Comparison of ENCODE assay signal across 18 cellular contexts in the genomic region with DNA sequence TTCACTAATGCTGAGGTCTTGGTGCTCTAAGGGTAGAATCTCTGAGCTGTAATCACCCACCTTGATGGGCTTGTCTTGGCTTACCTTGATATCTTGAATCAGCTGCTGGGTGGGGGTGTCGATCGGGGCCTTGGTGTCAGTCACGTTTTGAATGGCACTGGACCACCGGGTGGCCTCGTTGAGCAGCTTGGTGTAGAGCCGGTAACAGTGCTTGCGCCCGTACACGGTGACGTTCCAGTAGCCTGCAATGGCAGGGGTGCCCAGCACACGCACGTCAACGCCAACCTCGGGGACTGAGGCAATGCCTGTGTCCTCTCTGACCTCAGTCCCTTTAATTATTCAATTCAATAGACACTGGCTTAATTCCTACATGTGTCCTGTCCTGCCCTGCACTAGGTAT.
DNase-seq lines count a peak whose midpoint lies in the region; ATAC-seq and TF ChIP-seq lines count a peak whose summit lies in the region.
"Had no signal": no experiment of that assay in that cellular context is flagged by ENCODE, and none has a peak within 500 bp of the region (broad histone marks: within the 10 kb centered on the region; RNA-seq: fewer than 3 reads in every experiment).

No MANE protein-coding gene starts in this region.

- POLR2A ChIA-PET in CD4-positive, alpha-beta T cell (lab: Charles Lee) = no interaction called here

- ATAC-seq in HG03342 (IDR thresholded peaks at IDR 0.05; ENCODE audit: unreplicated experiment) = no peak
- ATAC-seq in CD4-positive, alpha-beta T cell (ENCODE audit: poor library complexity) = no peak
- ATAC-seq: gastroesophageal sphincter, natural killer cell had no signal

- in situ Hi-C loops in astrocyte of the spinal cord (cut with HindIII; ENCODE audit: low sequenced_read_pairs) = no loop called here

- TF ChIP-seq CTCF in astrocyte of the spinal cord (IDR thresholded peaks at IDR 0.05; ENCODE audit: low read depth, low read length) (peak; percentile 19), kidney epithelial cell (IDR thresholded peaks at IDR 0.05; ENCODE audit: insufficient read depth, low read length, poor library complexity, severe bottlenecking) (peak; percentile 15)
- TF ChIP-seq CTCF in CD4-positive, alpha-beta T cell (IDR thresholded peaks at IDR 0.05) = no peak

- no peaks in the 10 kb centered on the region for H3K27me3 ChIP-seq in kidney epithelial cell (ENCODE audit: control insufficient read depth, insufficient read depth, low read length)
- H3K27me3 ChIP-seq in CD4-positive, alpha-beta T cell (ENCODE audit: control insufficient read depth, insufficient read depth, low read length) = no peaks in the 10 kb centered on the region
- H3K27me3 ChIP-seq: gastroesophageal sphincter had no signal

- no peaks in the 10 kb centered on the region for H3K9me3 Mint-ChIP-seq in CD4-positive, alpha-beta T cell
- H3K9me3 Mint-ChIP-seq: activated T-helper 2 cell treated with anti-CD3 and anti-CD28 coated beads, Interferon-gamma antibody, Interleukin-2, Interleukin-4, amounts not matched to agents 10 μg/mL and 5 μg/mL and 100 μg/mL, durations not matched to agents 14 hours and 24 hours and 36 hours; natural killer cell; stimulated activated naive CD8-positive, alpha-beta T cell treated with anti-CD3 and anti-CD28 coated beads, Interleukin-15, Interleukin-2, amounts not matched to agents 100 ng/mL and 50 ng/mL, for 24 hours had no signal

- no peak overlapping the region for H3K27ac ChIP-seq in CD4-positive, alpha-beta T cell (ENCODE audit: low read depth, low read length)
- H3K27ac ChIP-seq: gastroesophageal sphincter had no signal

- no peak overlapping the region for H3K4me3 Mint-ChIP-seq in CD4-positive, alpha-beta T cell
- H3K4me3 Mint-ChIP-seq: immature natural killer cell; natural killer cell; stimulated activated naive CD8-positive, alpha-beta T cell treated with anti-CD3 and anti-CD28 coated beads, Interleukin-15, Interleukin-2, amounts not matched to agents 100 ng/mL and 50 ng/mL, for 24 hours had no signal

- H3K4me1 Mint-ChIP-seq in CD4-positive, alpha-beta T cell (ENCODE audit: low read depth) = peaks cover 4% of the 10 kb centered on the region
- H3K4me1 Mint-ChIP-seq: immature natural killer cell, natural killer cell had no signal

- peaks cover 5% of the 10 kb centered on the region for H3K36me3 ChIP-seq in kidney epithelial cell (ENCODE audit: control insufficient read depth, insufficient read depth, low read length)

- H3K27me3 Mint-ChIP-seq in CD4-positive, alpha-beta T cell = no peaks in the 10 kb centered on the region
- H3K27me3 Mint-ChIP-seq: stimulated activated naive CD8-positive, alpha-beta T cell treated with anti-CD3 and anti-CD28 coated beads, Interleukin-15, Interleukin-2, amounts not matched to agents 100 ng/mL and 50 ng/mL, for 24 hours had no signal

- H3K27ac Mint-ChIP-seq in CD4-positive, alpha-beta T cell = no peak overlapping the region
- H3K27ac Mint-ChIP-seq: activated T-helper 2 cell treated with anti-CD3 and anti-CD28 coated beads, Interferon-gamma antibody, Interleukin-2, Interleukin-4, amounts not matched to agents 10 μg/mL and 5 μg/mL and 100 μg/mL, durations not matched to agents 14 hours and 24 hours and 36 hours; immature natural killer cell; natural killer cell; stimulated activated naive CD8-positive, alpha-beta T cell treated with anti-CD3 and anti-CD28 coated beads, Interleukin-15, Interleukin-2, amounts not matched to agents 100 ng/mL and 50 ng/mL, for 24 hours had no signal

- no peak for TF ChIP-seq EP300 in Ishikawa (IDR thresholded peaks at IDR 0.05; ENCODE audit: borderline replicate concordance)

- CTCF ChIA-PET in CD4-positive, alpha-beta T cell (lab: Charles Lee) = interaction anchor here (1.4 kb wide), 1 partner anchor 13 kb away, joined by 3 read pairs; no protein-coding TSS in a partner anchor

- H3K36me3 Mint-ChIP-seq in CD4-positive, alpha-beta T cell (ENCODE audit: low read depth) = no peaks in the 10 kb centered on the region
- H3K36me3 Mint-ChIP-seq: immature natural killer cell, natural killer cell had no signal

- DNase-seq in NCI-H748 (lab: John Stamatoyannopoulos, UW; ENCODE audit: unreplicated experiment) (peak; percentile 40), NCI-H748 treated with DMSO at 0.1 percent for 48 hours (lab: John Stamatoyannopoulos, UW) (no peak), astrocyte of the spinal cord (ENCODE audit: low read depth, low spot score) (no peak), kidney epithelial cell (ENCODE audit: low read depth) (no peak), NCI-H1436 (lab: John Stamatoyannopoulos, UW) (no peak)
- no peak for DNase-seq in CD4-positive, alpha-beta T cell
- DNase-seq: cerebellar nuclear complex, immature natural killer cell, Kasumi-1, natural killer cell, NCI-H1694, NCI-H510A had no signal

- no peak overlapping the region for H3K4me3 ChIP-seq in astrocyte of the spinal cord (ENCODE audit: low read depth, low read length)
- H3K4me3 ChIP-seq in kidney epithelial cell (ENCODE audit: low read depth, low read length) = no peak overlapping the region
- H3K4me3 ChIP-seq: gastroesophageal sphincter, lung had no signal

- 0 out of 2 replicates have a peak, but pooled peaks have one; percentile 9 for TF ChIP-seq RAD21 in Ishikawa (IDR thresholded peaks at IDR 0.05; ENCODE audit: low read depth)

- no peaks in the 10 kb centered on the region for H3K9me3 ChIP-seq in CD4-positive, alpha-beta T cell (ENCODE audit: control insufficient read depth, low read length)
- H3K9me3 ChIP-seq: gastroesophageal sphincter had no signal

- intact Hi-C loops in CD4-positive, alpha-beta T cell (cut with DNase I, micrococcal nuclease) = no loop called here

TF ChIP-seq in Ishikawa, 13 proteins besides CTCF, POLR2A, EP300 and RAD21:
- TF ChIP-seq TEAD4 (IDR thresholded peaks at IDR 0.05) (no peak), YY1 (IDR thresholded peaks at IDR 0.05; ENCODE audit: low read depth) (no peak), NFIC (IDR thresholded peaks at IDR 0.05) (no peak), FOXM1 (IDR thresholded peaks at IDR 0.05; ENCODE audit: borderline replicate concordance, low read depth) (no peak), EGR1 (IDR thresholded peaks at IDR 0.05) (no peak), ZBTB7A (IDR thresholded peaks at IDR 0.05; ENCODE audit: low read depth) (no peak), REST (IDR thresholded peaks at IDR 0.05; ENCODE audit: low read depth) (no peak), TCF12 (IDR thresholded peaks at IDR 0.05; ENCODE audit: low read depth) (no peak), TAF1 (IDR thresholded peaks at IDR 0.05; ENCODE audit: low read depth) (no peak), CEBPB (IDR thresholded peaks at IDR 0.05) (no peak), CREB1 (IDR thresholded peaks at IDR 0.05; ENCODE audit: low read depth) (no peak)
- TF ChIP-seq, protein P1, sequence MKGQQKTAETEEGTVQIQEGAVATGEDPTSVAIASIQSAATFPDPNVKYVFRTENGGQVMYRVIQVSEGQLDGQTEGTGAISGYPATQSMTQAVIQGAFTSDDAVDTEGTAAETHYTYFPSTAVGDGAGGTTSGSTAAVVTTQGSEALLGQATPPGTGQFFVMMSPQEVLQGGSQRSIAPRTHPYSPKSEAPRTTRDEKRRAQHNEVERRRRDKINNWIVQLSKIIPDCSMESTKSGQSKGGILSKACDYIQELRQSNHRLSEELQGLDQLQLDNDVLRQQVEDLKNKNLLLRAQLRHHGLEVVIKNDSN (IDR thresholded peaks at IDR 0.05) = no peak
- TF ChIP-seq, protein P2, sequence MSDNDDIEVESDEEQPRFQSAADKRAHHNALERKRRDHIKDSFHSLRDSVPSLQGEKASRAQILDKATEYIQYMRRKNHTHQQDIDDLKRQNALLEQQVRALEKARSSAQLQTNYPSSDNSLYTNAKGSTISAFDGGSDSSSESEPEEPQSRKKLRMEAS (IDR thresholded peaks at IDR 0.05) = no peak
